Comparison of ENCODE assay signal across 8 cellular contexts in the genomic region with DNA sequence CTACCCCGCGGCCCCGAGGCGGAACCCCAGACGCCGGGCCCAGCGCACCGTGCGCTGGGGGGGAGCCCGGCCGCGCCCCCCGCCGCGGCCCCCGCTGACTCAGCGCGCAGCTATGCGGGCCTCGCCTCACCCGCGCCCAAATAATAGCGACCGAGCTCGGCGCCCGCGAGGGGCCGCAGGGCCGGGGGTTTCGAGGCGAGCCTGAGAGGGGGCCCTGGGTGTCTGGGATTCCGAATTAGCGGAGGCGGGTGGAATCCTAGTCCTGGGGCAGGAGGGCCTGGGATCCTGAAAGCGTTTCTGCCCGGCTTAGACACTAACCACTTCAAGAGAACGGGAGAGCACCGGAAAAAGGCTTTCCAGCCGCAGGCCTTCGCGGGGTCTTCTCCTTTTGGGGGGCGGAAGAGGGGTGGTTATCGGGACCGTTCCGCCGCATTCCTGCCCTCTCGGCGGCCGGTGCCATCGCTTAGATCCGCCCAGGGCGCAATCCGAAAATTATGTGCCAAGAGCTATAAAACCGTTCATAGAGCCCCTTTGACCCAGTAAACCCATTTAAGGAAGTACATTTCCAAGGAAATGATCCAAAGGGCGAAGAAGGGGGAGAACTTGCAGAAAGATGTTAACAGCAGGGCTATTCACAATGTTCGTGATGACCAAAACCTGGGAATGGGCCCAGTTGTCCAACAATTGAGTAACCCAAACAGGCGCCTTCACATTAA. TPM values are rescaled to one million over a fixed set of nuclear protein-coding genes. Genes with fewer than 3 reads are reported as not detected.
DNase-seq lines count a peak whose midpoint lies in the region; ATAC-seq, FAIRE-seq and TF ChIP-seq lines count a peak whose summit lies in the region.

No MANE protein-coding gene starts in this region.

- peak overlapping the region; percentile 75 for H3K4me3 Mint-ChIP-seq in stimulated activated naive CD8-positive, alpha-beta T cell treated with anti-CD3 and anti-CD28 coated beads, Interleukin-15, Interleukin-2, amounts not matched to agents 100 ng/mL and 50 ng/mL, for 24 hours

- H3K4me1 ChIP-seq in liver (ENCODE audit: control insufficient read depth in 4 of 4, insufficient read depth in 4 of 4, low read length in 3 of 4), result peaks cover 4 to 49% (median 31%) of the 10 kb centered on the region in 4 donors

- no peaks in the 10 kb centered on the region for H3K27me3 ChIP-seq in SU-DHL-6 (ENCODE audit: low read length)
- no peaks in the 10 kb centered on the region for H3K27me3 ChIP-seq in liver (ENCODE audit: control insufficient read depth in 4 of 4, insufficient read depth in 4 of 4, low read length in 3 of 4)

- H3K4me3 ChIP-seq in AG04449 (ENCODE audit: low read depth, low read length), result peak overlapping the region; percentile 82
- H3K4me3 ChIP-seq in GM12865 (ENCODE audit: low read depth, low read length), result peak overlapping the region; percentile 75
- H3K4me3 ChIP-seq in SU-DHL-6 (ENCODE audit: insufficient read depth, low read length, poor library complexity, severe bottlenecking), result peak overlapping the region; percentile 64
- peak overlapping the region; percentile 70 to 99 (median 77) for H3K4me3 ChIP-seq in liver (ENCODE audit: low read depth in 1 of 3, low read length in 3 of 3)

- H2AFZ ChIP-seq in SU-DHL-6 (ENCODE audit: low read depth, low read length, severe bottlenecking), result peak overlapping the region; percentile 87

- peaks cover 40% of the 10 kb centered on the region for H3K79me2 ChIP-seq in SU-DHL-6 (ENCODE audit: insufficient read depth, low read length)

- H3K9me3 ChIP-seq in SU-DHL-6 (ENCODE audit: insufficient read depth, low read length), result no peaks in the 10 kb centered on the region
- H3K9me3 ChIP-seq in liver (ENCODE audit: control insufficient read depth in 4 of 4, low read length in 3 of 4), result no peaks in the 10 kb centered on the region

- H3F3A ChIP-seq in SU-DHL-6 (ENCODE audit: insufficient read depth), result peaks cover 24% of the 10 kb centered on the region

- under 1% methylated on average over 58 of the region's 58 CpGs for WGBS in liver

- H3K36me3 Mint-ChIP-seq in stimulated activated naive CD8-positive, alpha-beta T cell treated with anti-CD3 and anti-CD28 coated beads, Interleukin-15, Interleukin-2, amounts not matched to agents 100 ng/mL and 50 ng/mL, for 24 hours (ENCODE audit: low read depth), result no peaks in the 10 kb centered on the region

- H3K9ac ChIP-seq in SU-DHL-6 (ENCODE audit: low read length), result peak overlapping the region; percentile 96
- peak overlapping the region; percentile 36 to 62 for H3K9ac ChIP-seq in liver (ENCODE audit: low read depth in 1 of 2, low read length in 2 of 2)

- TF ChIP-seq CTCF in AG04449 (IDR thresholded peaks at IDR 0.05; ENCODE audit: insufficient read depth, low read length, missing control alignments) (no peak), GM12865 (IDR thresholded peaks at IDR 0.05; ENCODE audit: insufficient read depth, low read depth, low read length, missing control alignments) (no peak), SU-DHL-6 (IDR thresholded peaks at IDR 0.05; ENCODE audit: insufficient read depth, low read length, poor library complexity, severe bottlenecking) (no peak), liver (IDR thresholded peaks at IDR 0.05; ENCODE audit: low read depth, low read length, missing input control) (no peak)

- no peak for TF ChIP-seq POLR2A in GM12892 (IDR thresholded peaks at IDR 0.05; ENCODE audit: low read depth, low read length)

- no peaks in the 10 kb centered on the region for H3K9me2 ChIP-seq in SU-DHL-6 (replicated peaks; ENCODE audit: insufficient read depth, low read length)

- H3K4me2 ChIP-seq in SU-DHL-6 (ENCODE audit: low read depth, low read length, poor library complexity, severe bottlenecking), result peak overlapping the region; percentile 70

- H3K27me3 Mint-ChIP-seq in stimulated activated naive CD8-positive, alpha-beta T cell treated with anti-CD3 and anti-CD28 coated beads, Interleukin-15, Interleukin-2, amounts not matched to agents 100 ng/mL and 50 ng/mL, for 24 hours, result no peaks in the 10 kb centered on the region

- POLR2A ChIA-PET in AG04449 (lab: Yijun Ruan, JAX), result interaction anchor here (0.7 to 3.3 kb wide), 5 partner anchors 17 to 190 kb away, joined by 4 to 28 read pairs (median 6); a partner anchor contains a TSS

- no peak for FAIRE-seq in GM12892 (lab: Jason Lieb, UNC)

- ATAC-seq in HG03354 (IDR thresholded peaks at IDR 0.05; ENCODE audit: poor library complexity, severe bottlenecking, unreplicated experiment), result peak; percentile 40

- H3K27ac Mint-ChIP-seq in stimulated activated naive CD8-positive, alpha-beta T cell treated with anti-CD3 and anti-CD28 coated beads, Interleukin-15, Interleukin-2, amounts not matched to agents 100 ng/mL and 50 ng/mL, for 24 hours, result peak overlapping the region; percentile 59

- H3K27ac ChIP-seq in SU-DHL-6 (ENCODE audit: low read depth, low read length) (no peak overlapping the region), liver (ENCODE audit: low read depth in 1 of 2, low read length in 2 of 2) (peak overlapping the region; percentile 95 to 96)

- H4K20me1 ChIP-seq in SU-DHL-6 (ENCODE audit: low read depth, low read length), result peaks cover 22% of the 10 kb centered on the region

- H3K36me3 ChIP-seq in SU-DHL-6 (ENCODE audit: low read length), result no peaks in the 10 kb centered on the region
- no peaks in the 10 kb centered on the region for H3K36me3 ChIP-seq in liver (ENCODE audit: control insufficient read depth in 4 of 4, insufficient read depth in 3 of 4, low read depth in 1 of 4, low read length in 3 of 4)

- no peaks in the 10 kb centered on the region for H3K9me3 Mint-ChIP-seq in stimulated activated naive CD8-positive, alpha-beta T cell treated with anti-CD3 and anti-CD28 coated beads, Interleukin-15, Interleukin-2, amounts not matched to agents 100 ng/mL and 50 ng/mL, for 24 hours

- H3K4me1 Mint-ChIP-seq in stimulated activated naive CD8-positive, alpha-beta T cell treated with anti-CD3 and anti-CD28 coated beads, Interleukin-15, Interleukin-2, amounts not matched to agents 100 ng/mL and 50 ng/mL, for 24 hours (ENCODE audit: low read depth), result peaks cover 24% of the 10 kb centered on the region

- CTCF ChIA-PET in AG04449 (lab: Yijun Ruan, JAX), result interaction anchor here (0.8 to 1.6 kb wide), 6 partner anchors 17 to 212 kb away, joined by 3 to 4 read pairs (median 3); a partner anchor contains a TSS

- DNase-seq in AG04449 (ENCODE audit: low read depth, low spot score) (no peak), GM12865 (ENCODE audit: low read depth) (peak; percentile 49), dedifferentiated amniotic fluid mesenchymal stem cell (ENCODE audit: extremely low spot score) (peak; percentile 50), GM12892 (ENCODE audit: insufficient read length) (no peak)

- TF ChIP-seq RAD21 in liver (IDR thresholded peaks at IDR 0.05), result peak; percentile 27 to 50

TF ChIP-seq in liver, 16 proteins besides CTCF, POLR2A, EP300 and RAD21:
- TF ChIP-seq, protein P1, sequence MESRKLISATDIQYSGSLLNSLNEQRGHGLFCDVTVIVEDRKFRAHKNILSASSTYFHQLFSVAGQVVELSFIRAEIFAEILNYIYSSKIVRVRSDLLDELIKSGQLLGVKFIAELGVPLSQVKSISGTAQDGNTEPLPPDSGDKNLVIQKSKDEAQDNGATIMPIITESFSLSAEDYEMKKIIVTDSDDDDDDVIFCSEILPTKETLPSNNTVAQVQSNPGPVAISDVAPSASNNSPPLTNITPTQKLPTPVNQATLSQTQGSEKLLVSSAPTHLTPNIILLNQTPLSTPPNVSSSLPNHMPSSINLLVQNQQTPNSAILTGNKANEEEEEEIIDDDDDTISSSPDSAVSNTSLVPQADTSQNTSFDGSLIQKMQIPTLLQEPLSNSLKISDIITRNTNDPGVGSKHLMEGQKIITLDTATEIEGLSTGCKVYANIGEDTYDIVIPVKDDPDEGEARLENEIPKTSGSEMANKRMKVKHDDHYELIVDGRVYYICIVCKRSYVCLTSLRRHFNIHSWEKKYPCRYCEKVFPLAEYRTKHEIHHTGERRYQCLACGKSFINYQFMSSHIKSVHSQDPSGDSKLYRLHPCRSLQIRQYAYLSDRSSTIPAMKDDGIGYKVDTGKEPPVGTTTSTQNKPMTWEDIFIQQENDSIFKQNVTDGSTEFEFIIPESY (IDR thresholded peaks at IDR 0.05), result peak; percentile 12
- TF ChIP-seq YY1 (IDR thresholded peaks at IDR 0.05) (peak; percentile 42), NR2F2 (IDR thresholded peaks at IDR 0.05) (peak; percentile 70), HNF4G (IDR thresholded peaks at IDR 0.05) (no peak), HNF4A (conservative IDR thresholded peaks at IDR 0.05) (peak; percentile 32 to 44), SP1 (IDR thresholded peaks at IDR 0.05) (peak; percentile 66), TAF1 (conservative IDR thresholded peaks at IDR 0.05) (no peak), RXRA (IDR thresholded peaks at IDR 0.05) (peak; percentile 64 to 70)
- TF ChIP-seq, protein P2, sequence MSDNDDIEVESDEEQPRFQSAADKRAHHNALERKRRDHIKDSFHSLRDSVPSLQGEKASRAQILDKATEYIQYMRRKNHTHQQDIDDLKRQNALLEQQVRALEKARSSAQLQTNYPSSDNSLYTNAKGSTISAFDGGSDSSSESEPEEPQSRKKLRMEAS (IDR thresholded peaks at IDR 0.05), result peak; percentile 57

RNA-seq across cellular contexts. Expression of a gene that starts 0.7 kb away (rescaled TPM):
- 10 to 100 TPM; 16.1 to 31.0 TPM for total RNA-seq in liver
- 1 to 10 TPM; 5.3 to 8.3 TPM for polyA plus RNA-seq in liver
- polyA plus RNA-seq in GM12892 (2012; ENCODE audit: missing spikeins), result 8.8 TPM

Comparison
In these comparisons a context has a peak if more than half of its experiments do, and no peak if none do; other contexts are left out.
1. DNase-seq: peak in GM12865 (single experiment) and dedifferentiated amniotic fluid mesenchymal stem cell (single experiment); none in AG04449 (single experiment) and GM12892 (single experiment).
2. Peak in every context shown above with its lines, with median percentiles within 50 percentile points of each other: H3K4me3 ChIP-seq.